Comparison of ENCODE assay signal across 17 cellular contexts in genomic region chr14:93295541-93296220, GRCh38. TPM values are rescaled to one million over a fixed set of nuclear protein-coding genes. Genes with fewer than 3 reads are reported as not detected.
DNase-seq lines count a peak whose midpoint lies in the region; ATAC-seq and TF ChIP-seq lines count a peak whose summit lies in the region.
"Had no signal": no experiment of that assay in that cellular context is flagged by ENCODE, and none has a peak within 500 bp of the region (broad histone marks: within the 10 kb centered on the region; RNA-seq: fewer than 3 reads in every experiment).

No MANE protein-coding gene starts in this region.

- H3K9ac ChIP-seq in SK-N-MC (ENCODE audit: insufficient read length) (peak overlapping the region; percentile 66), H9 (ENCODE audit: extremely low read depth, insufficient read length, low read length) (no peak overlapping the region)

- no peaks in the 10 kb centered on the region for H3K79me1 ChIP-seq in H9 (ENCODE audit: insufficient read depth, low read depth, low read length, poor library complexity, severe bottlenecking)

- DNase-seq in NCI-H2081 (lab: John Stamatoyannopoulos, UW) (peak; percentile 41 to 68), NCI-H2081 treated with DMSO at 0.1 percent for 48 hours (lab: John Stamatoyannopoulos, UW) (no peak), NCI-H1105 (lab: John Stamatoyannopoulos, UW) (peak; percentile 3), SK-N-MC (ENCODE audit: low read depth, low spot score) (no peak), nephron progenitor cell (no peak), H9 (no peak)
- DNase-seq in stimulated activated naive CD8-positive, alpha-beta T cell treated with anti-CD3 and anti-CD28 coated beads, Interleukin-15, amount 100 ng/mL, for 72 hours: no peak
- DNase-seq: Calu3; CD4-positive, alpha-beta memory T cell; NCI-H1694; NCI-H510A had no signal

- H3K27ac Mint-ChIP-seq in nephron progenitor cell: peak overlapping the region; percentile 61
- H3K27ac Mint-ChIP-seq in stimulated activated naive CD8-positive, alpha-beta T cell treated with anti-CD3 and anti-CD28 coated beads, Interleukin-15, amount 100 ng/mL, for 72 hours: no peak overlapping the region
- H3K27ac Mint-ChIP-seq in H9: no peak overlapping the region
- H3K27ac Mint-ChIP-seq: IgD-negative memory B cell had no signal

- H3K4me1 Mint-ChIP-seq in nephron progenitor cell (peaks cover 20% of the 10 kb centered on the region), H9 (peaks cover 19 to 21% of the 10 kb centered on the region in 2 experiments)
- peaks cover 16% of the 10 kb centered on the region for H3K4me1 Mint-ChIP-seq in stimulated activated naive CD8-positive, alpha-beta T cell treated with anti-CD3 and anti-CD28 coated beads, Interleukin-15, amount 100 ng/mL, for 72 hours

- H4K20me1 ChIP-seq in H9 (ENCODE audit: control insufficient read depth, insufficient read depth, insufficient read length): no peaks in the 10 kb centered on the region

- H3K23ac ChIP-seq in H9 (ENCODE audit: insufficient read length, low read depth, low read length): no peak overlapping the region

- H2BK20ac ChIP-seq in H9 (ENCODE audit: low read depth, low read length, poor library complexity, severe bottlenecking): no peak overlapping the region

- H3K27me3 Mint-ChIP-seq in nephron progenitor cell (ENCODE audit: low read depth, poor library complexity) (no peaks in the 10 kb centered on the region), H9 (ENCODE audit: low read depth) (no peaks in the 10 kb centered on the region)
- no peaks in the 10 kb centered on the region for H3K27me3 Mint-ChIP-seq in stimulated activated naive CD8-positive, alpha-beta T cell treated with anti-CD3 and anti-CD28 coated beads, Interleukin-15, amount 100 ng/mL, for 72 hours
- H3K27me3 Mint-ChIP-seq: CD4-positive, alpha-beta memory T cell; IgD-negative memory B cell had no signal

- no peak overlapping the region for H3K14ac ChIP-seq in H9 (ENCODE audit: insufficient read depth, low read length)

- no peak overlapping the region for H3K4me2 ChIP-seq in H9 (ENCODE audit: insufficient read depth, insufficient read length, low read length)

- H3K9me3 Mint-ChIP-seq in nephron progenitor cell: no peaks in the 10 kb centered on the region
- no peaks in the 10 kb centered on the region for H3K9me3 Mint-ChIP-seq in stimulated activated naive CD8-positive, alpha-beta T cell treated with anti-CD3 and anti-CD28 coated beads, Interleukin-15, amount 100 ng/mL, for 72 hours
- H3K9me3 Mint-ChIP-seq in H9: no peaks in the 10 kb centered on the region
- H3K9me3 Mint-ChIP-seq: CD4-positive, alpha-beta memory T cell; IgD-negative memory B cell had no signal

- no peak overlapping the region for H3T11ph ChIP-seq in H9 (ENCODE audit: low read length)

- no peak overlapping the region for H4K5ac ChIP-seq in H9 (ENCODE audit: insufficient read length, low read depth, low read length)

- no peak overlapping the region for H3K4ac ChIP-seq in H9 (ENCODE audit: low read depth, low read length)

- H3K27ac ChIP-seq in SK-N-MC (peak overlapping the region; percentile 91), H9 (ENCODE audit: insufficient read length, low read depth, low read length) (no peak overlapping the region)
- H3K27ac ChIP-seq: 22Rv1, SJSA1 had no signal

- peaks cover 6% of the 10 kb centered on the region for H3K4me1 ChIP-seq in H9 (ENCODE audit: insufficient read depth, low read length)
- H3K4me1 ChIP-seq: SJSA1 had no signal

- no peak for TF ChIP-seq CTCF in nephron progenitor cell (IDR thresholded peaks at IDR 0.05)
- no peak for TF ChIP-seq CTCF in H9 (conservative IDR thresholded peaks at IDR 0.05)

- H3K79me2 ChIP-seq in H9 (ENCODE audit: insufficient read depth, low read length): no peaks in the 10 kb centered on the region; the same call in 1 of the 2 replicates

- H2BK12ac ChIP-seq in H9 (ENCODE audit: insufficient read length, low read depth, low read length): no peak overlapping the region

- H2BK15ac ChIP-seq in H9 (ENCODE audit: low read depth, low read length): no peak overlapping the region

- H3K27me3 ChIP-seq in H9 (ENCODE audit: insufficient read depth, low read length): no peaks in the 10 kb centered on the region
- H3K27me3 ChIP-seq: SJSA1 had no signal

- H3K36me3 ChIP-seq in SK-N-MC (ENCODE audit: insufficient read depth, low read length): peaks cover 24% of the 10 kb centered on the region

- H4K8ac ChIP-seq in H9 (replicated peaks; ENCODE audit: insufficient read length, low read depth, low read length): no peak overlapping the region

- H3K9me3 ChIP-seq in SK-N-MC (ENCODE audit: low read depth, low read length) (no peaks in the 10 kb centered on the region), H9 (ENCODE audit: control insufficient read depth, low read depth, low read length) (no peaks in the 10 kb centered on the region)
- H3K9me3 ChIP-seq: SJSA1 had no signal

- H2AFZ ChIP-seq in H9 (ENCODE audit: low read length): no peak overlapping the region

- H3K18ac ChIP-seq in H9 (ENCODE audit: insufficient read length, low read depth, low read length): no peak overlapping the region

- peak overlapping the region; percentile 50 for H3K4me3 ChIP-seq in SK-N-MC
- H3K4me3 ChIP-seq: SJSA1 had no signal

- no peak overlapping the region for H3K56ac ChIP-seq in H9 (ENCODE audit: insufficient read length, low read depth, low read length)

- no peak overlapping the region for H2AK5ac ChIP-seq in H9 (ENCODE audit: insufficient read length, low read length)

- no peak overlapping the region for H3K4me3 Mint-ChIP-seq in nephron progenitor cell
- no peak overlapping the region for H3K4me3 Mint-ChIP-seq in stimulated activated naive CD8-positive, alpha-beta T cell treated with anti-CD3 and anti-CD28 coated beads, Interleukin-15, amount 100 ng/mL, for 72 hours
- no peak overlapping the region for H3K4me3 Mint-ChIP-seq in H9
- H3K4me3 Mint-ChIP-seq: CD4-positive, alpha-beta memory T cell; IgD-negative memory B cell had no signal

- H3K23me2 ChIP-seq in H9 (ENCODE audit: insufficient read length, low read depth, low read length, poor library complexity, severe bottlenecking): no peaks in the 10 kb centered on the region

- H4K91ac ChIP-seq in H9 (ENCODE audit: insufficient read length, low read depth, low read length): no peak overlapping the region

- WGBS in H9 (ENCODE audit: extremely low coverage, insufficient read length, low lambda C conversion rate): no CpG with 5 or more reads among the region's 6 CpGs

- H3K36me3 Mint-ChIP-seq in nephron progenitor cell (ENCODE audit: low read depth): peaks cover 28% of the 10 kb centered on the region
- H3K36me3 Mint-ChIP-seq in H9 (ENCODE audit: insufficient read depth in 1 of 3, low read depth in 3 of 3): peaks cover 2 to 16% (median 12%) of the 10 kb centered on the region in 3 experiments; a peak in 5 of 7 replicates

- no peak for ATAC-seq in stimulated activated naive CD8-positive, alpha-beta T cell treated with anti-CD3 and anti-CD28 coated beads, Interleukin-15, amount 100 ng/mL, for 72 hours
- ATAC-seq in GM19395 (IDR thresholded peaks at IDR 0.05; ENCODE audit: unreplicated experiment): no peak

- H2BK5ac ChIP-seq in H9 (ENCODE audit: insufficient read length, low read length): no peak overlapping the region

- H2BK120ac ChIP-seq in H9 (ENCODE audit: low read depth, low read length, poor library complexity, severe bottlenecking): no peak overlapping the region

RNA-seq across cellular contexts. Expression of gene BTBD7, which starts 37.2 kb away (rescaled TPM):
- 42.4 and 44.1 TPM in 2 replicates for total RNA-seq in H9 (2021)

RNA-seq across cellular contexts. Expression of gene COX8C, which starts 51.3 kb away (rescaled TPM):
- total RNA-seq in H9 (2021): not detected in 2 replicates
- total RNA-seq: Calu3; CD4-positive, alpha-beta memory T cell; H4; HT1080; SJSA1 had no signal

Comparison
In these comparisons a context has a peak if more than half of its experiments do, and no peak if none do; other contexts are left out.
1. DNase-seq: peak in NCI-H2081 (2 of 2) and NCI-H1105 (single experiment); none in NCI-H2081 treated with DMSO at 0.1 percent for 48 hours (single experiment), SK-N-MC (single experiment), nephron progenitor cell (single experiment), stimulated activated naive CD8-positive, alpha-beta T cell treated with anti-CD3 and anti-CD28 coated beads, Interleukin-15, amount 100 ng/mL, for 72 hours (0 of 2) and H9 (single experiment).